1 cellular context compared by ENCODE assay signal in genomic region chr9:723308-723707, GRCh38.
TF ChIP-seq lines count a peak whose summit lies in the region.

No MANE protein-coding gene starts in this region.

TF ChIP-seq in HepG2, 621 proteins besides CTCF, POLR2A, EP300 and RAD21 (continued from another document):
- TF ChIP-seq ZNF580 (CRISPR knock-in tag; IDR thresholded peaks at IDR 0.05; ENCODE audit: borderline replicate concordance, low read depth) (no peak), ZNF430 (CRISPR knock-in tag; IDR thresholded peaks at IDR 0.05) (no peak), ZNF501 (CRISPR knock-in tag; IDR thresholded peaks at IDR 0.05) (no peak), ZFP36L1 (CRISPR knock-in tag; IDR thresholded peaks at IDR 0.05) (no peak), TCF7 (IDR thresholded peaks at IDR 0.05; ENCODE audit: low read depth) (no peak), ZNF782 (CRISPR knock-in tag; IDR thresholded peaks at IDR 0.05; ENCODE audit: borderline replicate concordance) (no peak), BCL6 (CRISPR knock-in tag; IDR thresholded peaks at IDR 0.05) (no peak), IKZF1 (IDR thresholded peaks at IDR 0.05) (no peak), ZNF780A (CRISPR knock-in tag; IDR thresholded peaks at IDR 0.05) (no peak), ESRRA (CRISPR knock-in tag; IDR thresholded peaks at IDR 0.05; ENCODE audit: low read depth) (no peak), HNF4A (CRISPR knock-in tag; IDR thresholded peaks at IDR 0.05) (peak; percentile 52), POGK (CRISPR knock-in tag; conservative IDR thresholded peaks at IDR 0.05) (no peak), KLF11 (CRISPR knock-in tag; IDR thresholded peaks at IDR 0.05) (no peak), ZNF660 (CRISPR knock-in tag; IDR thresholded peaks at IDR 0.05; ENCODE audit: borderline replicate concordance, low read depth) (no peak), ZNF333 (CRISPR knock-in tag; IDR thresholded peaks at IDR 0.05; ENCODE audit: borderline replicate concordance) (no peak), ZNF326 (CRISPR knock-in tag; IDR thresholded peaks at IDR 0.05; ENCODE audit: borderline replicate concordance) (no peak), RARA (CRISPR knock-in tag; IDR thresholded peaks at IDR 0.05) (0 out of 2 replicates have a peak, but pooled peaks have one; percentile 23), TEAD3 (CRISPR knock-in tag; optimal IDR thresholded peaks at IDR 0.05; ENCODE audit: borderline replicate concordance) (peak; percentile 31), ZNF883 (CRISPR knock-in tag; IDR thresholded peaks at IDR 0.05; ENCODE audit: not compliant biosample characterization) (no peak), JARID2 (CRISPR knock-in tag; IDR thresholded peaks at IDR 0.05; ENCODE audit: insufficient replicate concordance) (no peak), NR2F6 (IDR thresholded peaks at IDR 0.05) (no peak), NR2F6 (CRISPR knock-in tag; IDR thresholded peaks at IDR 0.05) (peak; percentile 36; the same call in 1 of the 2 replicates), ZNF562 (CRISPR knock-in tag; IDR thresholded peaks at IDR 0.05; ENCODE audit: borderline replicate concordance) (no peak), SP1 (IDR thresholded peaks at IDR 0.05) (no peak), SP1 (CRISPR knock-in tag; IDR thresholded peaks at IDR 0.05) (no peak), KLF9 (CRISPR knock-in tag; IDR thresholded peaks at IDR 0.05; ENCODE audit: low read depth) (no peak), TEF (CRISPR knock-in tag; IDR thresholded peaks at IDR 0.05) (no peak), KLF12 (CRISPR knock-in tag; IDR thresholded peaks at IDR 0.05; ENCODE audit: borderline replicate concordance) (no peak), TBL1XR1 (IDR thresholded peaks at IDR 0.05; ENCODE audit: borderline replicate concordance, low read length, partially characterized antibody) (no peak), PHF5A (CRISPR knock-in tag; IDR thresholded peaks at IDR 0.05; ENCODE audit: low read depth, unreplicated experiment) (no peak), ZNF143 (CRISPR knock-in tag; IDR thresholded peaks at IDR 0.05) (no peak), EED (CRISPR knock-in tag; IDR thresholded peaks at IDR 0.05) (no peak), GATAD2A (CRISPR knock-in tag; IDR thresholded peaks at IDR 0.05) (no peak), ZNF484 (CRISPR knock-in tag; IDR thresholded peaks at IDR 0.05; ENCODE audit: borderline replicate concordance, low read depth) (no peak), NFIB (CRISPR knock-in tag; IDR thresholded peaks at IDR 0.05; ENCODE audit: borderline replicate concordance) (no peak)
TF ChIP-seq in HepG2: peak in this region for 4.
